ENCODE assay signal across 8 cellular contexts in genomic region chr14:91911474-91912032, GRCh38.
DNase-seq lines count a peak whose midpoint lies in the region; ATAC-seq and TF ChIP-seq lines count a peak whose summit lies in the region.

No MANE protein-coding gene starts in this region.

- no peaks in the 10 kb centered on the region for H3K9me3 ChIP-seq in parathyroid adenoma (ENCODE audit: control insufficient read depth, low read length)

- DNase-seq in ELF-1 (ENCODE audit: low read depth, low spot score) = peak; percentile 77
- peak; percentile 34 for DNase-seq in NCI-H748 treated with DMSO at 0.1 percent for 48 hours (lab: John Stamatoyannopoulos, UW)
- DNase-seq in activated T-cell treated with anti-CD3 and anti-CD28 coated beads for 1 hour (ENCODE audit: low read depth) = peak; percentile 16
- DNase-seq in fibroblast of peridontal ligament (ENCODE audit: extremely low read depth) = peak; percentile 40
- DNase-seq in cerebellar nuclear complex (lab: John Stamatoyannopoulos, UW) = no peak

- H3K9ac ChIP-seq in parathyroid adenoma = no peak overlapping the region

- ATAC-seq in HG02798 (IDR thresholded peaks at IDR 0.05; ENCODE audit: poor library complexity, unreplicated experiment) = peak; percentile 47
- no peak for ATAC-seq in GM19397 (IDR thresholded peaks at IDR 0.05; ENCODE audit: unreplicated experiment)

- H3K4me2 ChIP-seq in parathyroid adenoma (ENCODE audit: low read length) = no peak overlapping the region

- H3K4me1 ChIP-seq in parathyroid adenoma = no peaks in the 10 kb centered on the region

- no peaks in the 10 kb centered on the region for H3K36me3 ChIP-seq in parathyroid adenoma (ENCODE audit: control insufficient read depth, insufficient read depth, low read length)

- H2AFZ ChIP-seq in parathyroid adenoma = peak overlapping the region; percentile 16

- no peaks in the 10 kb centered on the region for H3K27me3 ChIP-seq in parathyroid adenoma (ENCODE audit: control insufficient read depth, insufficient read depth, low read length)

- no peak overlapping the region for H3K27ac ChIP-seq in parathyroid adenoma

- peak; percentile 50 for TF ChIP-seq CTCF in parathyroid adenoma (IDR thresholded peaks at IDR 0.05)

- H3K4me3 ChIP-seq in parathyroid adenoma (ENCODE audit: low read depth, low read length) = no peak overlapping the region

- peaks cover 3% of the 10 kb centered on the region for H3K79me2 ChIP-seq in parathyroid adenoma

Comparison
In these comparisons a context has a peak if more than half of its experiments do, and no peak if none do; other contexts are left out.
1. DNase-seq: peak in ELF-1 (single experiment), NCI-H748 treated with DMSO at 0.1 percent for 48 hours (single experiment), activated T-cell treated with anti-CD3 and anti-CD28 coated beads for 1 hour (single experiment) and fibroblast of peridontal ligament (single experiment); none in cerebellar nuclear complex (0 of 2).